Comparison of ENCODE assay signal across 1 cellular context in the genomic region with DNA sequence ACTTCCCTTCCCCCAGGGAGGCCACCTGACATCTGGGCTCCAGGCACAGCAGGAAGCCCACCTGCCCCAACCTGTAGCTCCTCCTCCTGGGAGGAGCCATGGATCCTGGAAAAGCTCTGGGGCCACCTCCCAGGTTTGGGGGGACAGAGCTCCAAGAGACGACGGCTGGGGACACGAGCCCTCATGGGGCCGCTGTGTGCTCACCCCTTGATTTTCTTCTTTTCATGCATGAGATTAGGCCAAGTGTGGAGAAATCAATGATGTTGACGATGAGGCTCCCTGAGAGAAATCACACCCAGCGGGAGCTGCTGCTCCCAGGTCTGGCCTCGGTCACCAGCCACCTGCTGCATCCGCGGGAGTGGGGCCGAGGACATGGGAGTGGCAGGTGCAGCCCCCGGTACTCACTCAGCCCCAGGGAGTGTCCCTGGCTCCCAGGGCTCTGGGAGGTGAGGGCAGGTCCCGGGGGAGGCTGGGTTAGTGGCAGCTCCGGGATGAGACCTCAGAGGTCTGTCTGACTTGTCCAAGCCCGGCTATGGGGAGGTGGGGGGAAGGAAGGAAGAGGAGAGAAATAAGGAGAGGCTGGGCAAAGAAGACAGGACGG.
TF ChIP-seq lines count a peak whose summit lies in the region.

No MANE protein-coding gene starts in this region.

TF ChIP-seq in GM23338, 12 proteins besides CTCF, POLR2A, EP300 and RAD21:
- no peak for TF ChIP-seq CREB1 (CRISPR knock-in tag; IDR thresholded peaks at IDR 0.05; ENCODE audit: low read depth)
- no peak for TF ChIP-seq EZH2phosphoT487 (IDR thresholded peaks at IDR 0.05; ENCODE audit: unreplicated experiment)
- no peak for TF ChIP-seq NANOG (IDR thresholded peaks at IDR 0.05; ENCODE audit: borderline replicate concordance)
- TF ChIP-seq, protein P1, sequence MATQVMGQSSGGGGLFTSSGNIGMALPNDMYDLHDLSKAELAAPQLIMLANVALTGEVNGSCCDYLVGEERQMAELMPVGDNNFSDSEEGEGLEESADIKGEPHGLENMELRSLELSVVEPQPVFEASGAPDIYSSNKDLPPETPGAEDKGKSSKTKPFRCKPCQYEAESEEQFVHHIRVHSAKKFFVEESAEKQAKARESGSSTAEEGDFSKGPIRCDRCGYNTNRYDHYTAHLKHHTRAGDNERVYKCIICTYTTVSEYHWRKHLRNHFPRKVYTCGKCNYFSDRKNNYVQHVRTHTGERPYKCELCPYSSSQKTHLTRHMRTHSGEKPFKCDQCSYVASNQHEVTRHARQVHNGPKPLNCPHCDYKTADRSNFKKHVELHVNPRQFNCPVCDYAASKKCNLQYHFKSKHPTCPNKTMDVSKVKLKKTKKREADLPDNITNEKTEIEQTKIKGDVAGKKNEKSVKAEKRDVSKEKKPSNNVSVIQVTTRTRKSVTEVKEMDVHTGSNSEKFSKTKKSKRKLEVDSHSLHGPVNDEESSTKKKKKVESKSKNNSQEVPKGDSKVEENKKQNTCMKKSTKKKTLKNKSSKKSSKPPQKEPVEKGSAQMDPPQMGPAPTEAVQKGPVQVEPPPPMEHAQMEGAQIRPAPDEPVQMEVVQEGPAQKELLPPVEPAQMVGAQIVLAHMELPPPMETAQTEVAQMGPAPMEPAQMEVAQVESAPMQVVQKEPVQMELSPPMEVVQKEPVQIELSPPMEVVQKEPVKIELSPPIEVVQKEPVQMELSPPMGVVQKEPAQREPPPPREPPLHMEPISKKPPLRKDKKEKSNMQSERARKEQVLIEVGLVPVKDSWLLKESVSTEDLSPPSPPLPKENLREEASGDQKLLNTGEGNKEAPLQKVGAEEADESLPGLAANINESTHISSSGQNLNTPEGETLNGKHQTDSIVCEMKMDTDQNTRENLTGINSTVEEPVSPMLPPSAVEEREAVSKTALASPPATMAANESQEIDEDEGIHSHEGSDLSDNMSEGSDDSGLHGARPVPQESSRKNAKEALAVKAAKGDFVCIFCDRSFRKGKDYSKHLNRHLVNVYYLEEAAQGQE (IDR thresholded peaks at IDR 0.05; ENCODE audit: unreplicated experiment), result no peak
- TF ChIP-seq EZH2 (IDR thresholded peaks at IDR 0.05; ENCODE audit: low read depth, unreplicated experiment), result no peak
